Comparison of ENCODE assay signal across 8 cellular contexts in the genomic region with DNA sequence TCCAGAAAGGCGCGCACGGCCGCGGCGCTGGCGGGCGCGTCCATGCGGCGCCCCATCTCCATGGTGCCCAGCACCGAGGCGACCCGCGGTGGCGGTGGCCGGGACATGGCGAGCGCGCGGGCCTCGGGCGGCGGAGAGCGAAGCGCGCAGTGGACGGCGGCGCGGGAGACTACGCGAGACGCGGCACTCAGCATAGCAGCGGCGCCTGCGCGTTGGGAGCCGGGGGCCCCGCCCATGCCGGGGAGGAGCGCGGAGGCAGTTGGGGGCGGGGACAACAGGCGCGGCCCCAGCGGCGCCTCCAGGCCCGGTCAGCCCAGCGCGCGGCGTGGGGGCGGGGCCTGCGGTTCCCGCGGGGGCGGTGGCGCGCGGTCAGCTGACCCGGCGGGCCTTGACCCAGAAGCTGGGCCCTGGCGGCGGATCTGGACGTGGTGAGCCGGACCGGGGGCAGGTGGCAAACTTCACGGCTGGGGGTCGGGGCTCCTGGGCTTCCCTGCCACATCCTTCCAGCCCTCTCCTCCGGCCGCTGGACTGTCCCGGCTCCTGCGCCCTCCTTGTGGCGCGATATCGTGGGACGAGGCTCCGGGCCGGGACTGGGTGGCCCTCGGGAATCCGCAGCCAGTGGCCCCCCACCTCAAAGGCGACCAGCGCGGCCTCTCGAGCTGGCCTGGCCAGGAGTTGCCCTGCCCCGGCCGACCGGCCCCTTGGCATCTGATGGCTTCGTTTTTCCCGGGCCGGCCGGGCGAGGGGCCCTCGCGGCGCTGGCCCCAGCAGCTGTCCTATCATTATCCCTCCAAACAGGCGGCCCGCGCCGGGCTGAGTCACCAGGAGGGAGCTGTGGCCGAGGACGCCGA. TPM values are rescaled to one million over a fixed set of nuclear protein-coding genes. Genes with fewer than 3 reads are reported as not detected.
A peak's percentile ranks its signal among the peaks of the same experiment; 100 is the strongest.
DNase-seq lines count a peak whose midpoint lies in the region; ATAC-seq and TF ChIP-seq lines count a peak whose summit lies in the region.

A gene (minus strand): TSS at position 214 of the 851 bp plus-strand sequence. CDS start 20 bp downstream, at position 194.
A gene with protein sequence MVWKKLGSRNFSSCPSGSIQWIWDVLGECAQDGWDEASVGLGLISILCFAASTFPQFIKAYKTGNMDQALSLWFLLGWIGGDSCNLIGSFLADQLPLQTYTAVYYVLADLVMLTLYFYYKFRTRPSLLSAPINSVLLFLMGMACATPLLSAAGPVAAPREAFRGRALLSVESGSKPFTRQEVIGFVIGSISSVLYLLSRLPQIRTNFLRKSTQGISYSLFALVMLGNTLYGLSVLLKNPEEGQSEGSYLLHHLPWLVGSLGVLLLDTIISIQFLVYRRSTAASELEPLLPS (plus strand): TSS at position 396 of the 851 bp plus-strand sequence. CDS start 5,352 bp downstream, outside the sequence.

- H3K36me3 ChIP-seq in cardiac muscle cell (peaks cover 4% of the 10 kb centered on the region), trophoblast cell (ENCODE audit: control insufficient read depth in 1 of 2, insufficient read depth in 2 of 2, low read length in 2 of 2) (peaks cover 21 to 23% of the 10 kb centered on the region in 2 experiments), tibial artery (peaks cover 12 to 22% (median 12%) of the 10 kb centered on the region in 3 donors)

- no peaks in the 10 kb centered on the region for H3K4me1 ChIP-seq in cardiac muscle cell (ENCODE audit: low read depth)
- H3K4me1 ChIP-seq in trophoblast cell (ENCODE audit: control insufficient read depth in 1 of 2, insufficient read depth in 2 of 2, low read length in 2 of 2), result peaks cover 30 to 34% of the 10 kb centered on the region in 2 experiments
- peaks cover 0 to 37% (median 20%) of the 10 kb centered on the region in 4 donors for H3K4me1 ChIP-seq in tibial artery

- 0 to 1% (median 0%) methylated on average over 80 to 105 of the region's 105 CpGs for WGBS in adipose tissue, 3 donors
- no CpG with 5 or more reads among the region's 105 CpGs for WGBS in trophoblast cell (ENCODE audit: extremely low coverage, insufficient coverage, insufficient read length)

- H3K79me1 ChIP-seq in trophoblast cell (ENCODE audit: low read length), result peaks cover 16% of the 10 kb centered on the region

- peak within 1 kb of the TSS; percentile 87 for H2AFZ ChIP-seq in trophoblast cell (ENCODE audit: insufficient read depth, low read length, poor library complexity)

- no peaks in the 10 kb centered on the region for H3K27me3 ChIP-seq in cardiac muscle cell
- no peaks in the 10 kb centered on the region for H3K27me3 ChIP-seq in trophoblast cell (ENCODE audit: insufficient read depth, low read length)
- H3K27me3 ChIP-seq in tibial artery, result no peaks in the 10 kb centered on the region

- peak within 1 kb of the TSS; percentile 27 for H2BK12ac ChIP-seq in trophoblast cell (ENCODE audit: low read length)

- peak within 1 kb of the TSS; percentile 48 for H3K27ac ChIP-seq in adipose tissue (ENCODE audit: low read depth, low read length)
- H3K27ac ChIP-seq in cardiac muscle cell, result peak within 1 kb of the TSS; percentile 77
- H3K27ac ChIP-seq in trophoblast cell (ENCODE audit: low read depth, low read length), result peak within 1 kb of the TSS; percentile 72
- peak within 1 kb of the TSS; percentile 89 to 94 for H3K27ac ChIP-seq in tibial artery

- H3K79me2 ChIP-seq in trophoblast cell (ENCODE audit: control insufficient read depth, insufficient read depth, low read length, poor library complexity), result peaks cover 15% of the 10 kb centered on the region

- peak within 1 kb of the TSS; percentile 94 for H3K9ac ChIP-seq in trophoblast cell (ENCODE audit: low read length)

- ATAC-seq in HG02759 (IDR thresholded peaks at IDR 0.05; ENCODE audit: unreplicated experiment), result peak; percentile 78

- no peak within 1 kb of the TSS for H3K23ac ChIP-seq in trophoblast cell (ENCODE audit: low read length)

- H4K12ac ChIP-seq in trophoblast cell (ENCODE audit: low read depth, low read length), result peak within 1 kb of the TSS; percentile 71

- peak within 1 kb of the TSS; percentile 89 for H3K4me2 ChIP-seq in trophoblast cell (ENCODE audit: low read length)

- H3K9me3 ChIP-seq in cardiac muscle cell (ENCODE audit: low read depth), result no peaks in the 10 kb centered on the region
- H3K9me3 ChIP-seq in trophoblast cell (ENCODE audit: insufficient read depth, low read depth, low read length), result no peaks in the 10 kb centered on the region
- no peaks in the 10 kb centered on the region for H3K9me3 ChIP-seq in tibial artery

- peak within 1 kb of the TSS; percentile 87 for H2BK5ac ChIP-seq in trophoblast cell (ENCODE audit: low read depth, low read length, poor library complexity)

- H3K4ac ChIP-seq in trophoblast cell (ENCODE audit: low read depth, low read length), result peak within 1 kb of the TSS; percentile 53

- peak within 1 kb of the TSS; percentile 80 for H3K4me3 ChIP-seq in GM12865 (ENCODE audit: low read depth, low read length)
- peak within 1 kb of the TSS; percentile 80 for H3K4me3 ChIP-seq in cardiac muscle cell
- peak within 1 kb of the TSS; percentile 96 for H3K4me3 ChIP-seq in trophoblast cell (ENCODE audit: low read depth, low read length)
- H3K4me3 ChIP-seq in tibial artery, result peak within 1 kb of the TSS; percentile 90 to 97

- peak within 1 kb of the TSS; percentile 89 for H3K18ac ChIP-seq in trophoblast cell (ENCODE audit: low read length)

- H4K8ac ChIP-seq in trophoblast cell (ENCODE audit: low read depth, low read length), result peak within 1 kb of the TSS; percentile 86

- peak within 1 kb of the TSS; percentile 93 for H4K91ac ChIP-seq in trophoblast cell (ENCODE audit: low read depth, low read length)

- intact Hi-C loops in tibial artery (cut with DNase I; ENCODE audit: low total_unique reads), result no loop called here

- no peak for TF ChIP-seq CTCF in GM12865 (IDR thresholded peaks at IDR 0.05; ENCODE audit: insufficient read depth, low read depth, low read length, missing control alignments)
- no peak for TF ChIP-seq CTCF in cardiac muscle cell (IDR thresholded peaks at IDR 0.05; ENCODE audit: low read depth, low read length)
- TF ChIP-seq CTCF in tibial artery (IDR thresholded peaks at IDR 0.05), result peak in 1 of 2 experiments; percentile 40

- peak within 1 kb of the TSS; percentile 72 for H2BK120ac ChIP-seq in trophoblast cell (ENCODE audit: insufficient read depth, low read length, poor library complexity)

- peak within 1 kb of the TSS; percentile 82 for H2AK5ac ChIP-seq in trophoblast cell (ENCODE audit: low read length)

- peak within 1 kb of the TSS; percentile 96 for H3K14ac ChIP-seq in trophoblast cell (ENCODE audit: low read length)

- DNase-seq in GM12865 (ENCODE audit: low read depth), result peak; percentile 95
- DNase-seq in NCI-H128 (lab: John Stamatoyannopoulos, UW; ENCODE audit: unreplicated experiment), result peak; percentile 90
- DNase-seq in SW480 (ENCODE audit: low spot score), result peak; percentile 83
- peak; percentile 96 to 97 for DNase-seq in cardiac muscle cell (ENCODE audit: low read depth in 1 of 2, low spot score in 1 of 2)
- peak; percentile 93 to 99 for DNase-seq in trophoblast cell
- peak; percentile 88 to 97 for DNase-seq in tibial artery

RNA-seq across cellular contexts. Expression of the first gene that starts in this region (rescaled TPM):
- polyA plus RNA-seq in adipose tissue (10 to 100 TPM; 38.4 to 54.5 (median 48.0) TPM), cardiac muscle cell (157 and 168 TPM in 2 replicates)
- total RNA-seq in cardiac muscle cell, result 155 and 195 TPM in 2 replicates
- 60.1 and 60.6 TPM in 2 replicates for polyA plus RNA-seq in trophoblast cell (2013)

RNA-seq across cellular contexts. Expression of the second gene that starts in this region (rescaled TPM):
- polyA plus RNA-seq in adipose tissue (10 to 100 TPM in 2 of 3 donors, 1 to 10 TPM in 1; 6.7 to 12.7 (median 12.5) TPM), cardiac muscle cell (17.2 and 24.0 TPM in 2 replicates)
- 21.1 and 34.3 TPM in 2 replicates for total RNA-seq in cardiac muscle cell
- polyA plus RNA-seq in trophoblast cell (2013), result 20.1 and 20.3 TPM in 2 replicates

Comparison
In these comparisons a context has a peak if more than half of its experiments do, and no peak if none do; other contexts are left out.
1. Peak in every context shown above with its lines: DNase-seq, ATAC-seq, H3K4me3 ChIP-seq and H3K27ac ChIP-seq.